In genomic region chr5:79285285-79285684, GRCh38 we compare ENCODE assay signal across 17 cellular contexts.
"Had no signal": no experiment of that assay in that cellular context is flagged by ENCODE, and none has a peak within 500 bp of the region (broad histone marks: within the 10 kb centered on the region; RNA-seq: fewer than 3 reads in every experiment).

No MANE protein-coding gene starts in this region.

- H3K9me3 ChIP-seq: SK-N-SH had no signal

- H3K4me2 ChIP-seq: SK-N-SH had no signal

- DNase-seq: Karpas-422, KG1, NCI-H1092 treated with DMSO at 0.1 percent for 48 hours, NCI-H1436, NCI-H1694 treated with DMSO at 0.1 percent for 48 hours, NCI-H1930, NCI-H2081, NCI-H2107, NCI-H226, NCI-H446, NCI-H510A, NCI-H524 treated with DMSO at 0.1 percent for 48 hours, NCI-H82, Right ventricle myocardium superior, RPMI8226, SK-N-SH had no signal

- ATAC-seq: HepG2 had no signal

- H3K9ac ChIP-seq: SK-N-SH had no signal
